14 cellular contexts compared by ENCODE assay signal in the genomic region with DNA sequence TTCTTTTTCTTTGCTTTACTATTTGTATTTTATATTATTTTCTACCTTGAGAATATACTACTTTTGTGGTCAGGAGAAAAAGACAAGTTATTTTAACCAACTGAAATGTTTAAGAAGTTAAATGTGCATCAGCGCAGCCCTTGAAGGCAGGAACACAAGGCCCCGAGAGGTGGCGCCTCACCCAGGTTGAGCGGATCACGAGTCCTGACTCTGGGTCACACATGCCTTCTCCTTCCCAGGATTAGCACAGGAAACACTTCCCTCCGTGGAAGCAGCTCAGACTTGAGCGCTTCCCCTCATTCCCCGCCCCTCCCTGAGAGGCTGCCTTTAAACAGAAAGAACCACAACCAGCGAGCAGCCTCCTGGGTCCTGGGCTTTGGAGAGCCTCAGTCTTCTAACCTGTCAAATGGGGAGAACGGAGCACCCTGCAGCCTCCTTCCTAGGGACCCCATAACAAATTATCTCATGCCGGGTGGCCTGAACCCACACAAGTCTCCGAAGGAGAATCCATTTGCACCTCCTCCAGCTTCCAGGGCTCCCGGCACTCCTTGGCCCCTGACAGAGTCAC.
A peak's percentile ranks its signal among the peaks of the same experiment; 100 is the strongest.
DNase-seq lines count a peak whose midpoint lies in the region; ATAC-seq, FAIRE-seq and TF ChIP-seq lines count a peak whose summit lies in the region.
"Had no signal": no experiment of that assay in that cellular context is flagged by ENCODE, and none has a peak within 500 bp of the region (broad histone marks: within the 10 kb centered on the region; RNA-seq: fewer than 3 reads in every experiment).

No MANE protein-coding gene starts in this region.

- no peak overlapping the region for H3K9ac ChIP-seq in SK-N-SH
- no peak overlapping the region for H3K9ac ChIP-seq in HCT116 (ENCODE audit: low read length)

- H3K9me3 ChIP-seq in SK-N-SH = no peaks in the 10 kb centered on the region
- H3K9me3 ChIP-seq in HCT116 (ENCODE audit: control insufficient read depth in 1 of 2, insufficient read depth in 1 of 2, low read depth in 1 of 2, low read length in 2 of 2) = no peaks in the 10 kb centered on the region; a peak in 1 of 4 replicates
- no peaks in the 10 kb centered on the region for H3K9me3 ChIP-seq in right lobe of liver
- H3K9me3 ChIP-seq: A549, gastrocnemius medialis, left lung had no signal

- H3K9me3 Mint-ChIP-seq in activated CD4-positive, alpha-beta T cell treated with anti-CD3 and anti-CD28 coated beads, Interleukin-2, amount 10 ng/mL, durations not matched to agents 7 days and 5 days = no peaks in the 10 kb centered on the region
- H3K9me3 Mint-ChIP-seq: activated naive CD4-positive, alpha-beta T cell treated with anti-CD3 and anti-CD28 coated beads, Interleukin-2, amount 50 U/mL, for 24 hours had no signal

- no peaks in the 10 kb centered on the region for H3K79me2 ChIP-seq in SK-N-SH (ENCODE audit: insufficient read depth)
- no peaks in the 10 kb centered on the region for H3K79me2 ChIP-seq in HCT116 (ENCODE audit: insufficient read depth, low read length)

- H3K27ac Mint-ChIP-seq in activated CD4-positive, alpha-beta T cell treated with anti-CD3 and anti-CD28 coated beads, Interleukin-2, amount 10 ng/mL, durations not matched to agents 7 days and 5 days = no peak overlapping the region

- no peaks in the 10 kb centered on the region for H3K4me1 Mint-ChIP-seq in activated CD4-positive, alpha-beta T cell treated with anti-CD3 and anti-CD28 coated beads, Interleukin-2, amount 10 ng/mL, durations not matched to agents 7 days and 5 days
- H3K4me1 Mint-ChIP-seq: activated naive CD4-positive, alpha-beta T cell treated with anti-CD3 and anti-CD28 coated beads, Interleukin-2, amount 50 U/mL, for 24 hours had no signal

- TF ChIP-seq CTCF in SK-N-SH (IDR thresholded peaks at IDR 0.05) (peak; percentile 17; the same call in 1 of the 2 replicates), HCT116 (IDR thresholded peaks at IDR 0.05 in 2 of 3, conservative IDR thresholded peaks at IDR 0.05 in 1 of 3; ENCODE audit: borderline replicate concordance in 1 of 3, insufficient read depth in 1 of 3, low read depth in 2 of 3, low read length in 2 of 3) (peak; percentile 15 to 37 (median 33); a peak in 4 of 6 replicates), WI38 (IDR thresholded peaks at IDR 0.05; ENCODE audit: low read depth, low read length) (peak; percentile 48; the same call in 1 of the 2 replicates), right lobe of liver (IDR thresholded peaks at IDR 0.05) (peak in 2 of 4 donors; percentile 11 to 16), coronary artery (IDR thresholded peaks at IDR 0.05) (no peak)

- no peak overlapping the region for H2AFZ ChIP-seq in SK-N-SH (ENCODE audit: low read depth)
- H2AFZ ChIP-seq in HCT116 (ENCODE audit: low read depth, low read length, poor library complexity, severe bottlenecking) = no peak overlapping the region

- 80% methylated on average over 13 of the region's 13 CpGs for WGBS in SK-N-SH (ENCODE audit: low lambda C conversion rate)
- 69% methylated on average over 10 of the region's 13 CpGs for WGBS in right lobe of liver (ENCODE audit: insufficient coverage, low coverage, low lambda C conversion rate, missing lambda C conversion rate)

- H3K4me1 ChIP-seq in SK-N-SH (ENCODE audit: control insufficient read depth in 1 of 2, insufficient read depth in 2 of 2, low read depth in 1 of 2, low read length in 1 of 2) (no peaks in the 10 kb centered on the region; a peak in 1 of 4 replicates), HCT116 (ENCODE audit: control insufficient read depth in 1 of 2, insufficient read depth in 2 of 2, low read length in 2 of 2) (peaks cover 0 to 3% of the 10 kb centered on the region in 2 experiments; a peak in 1 of 4 replicates), right lobe of liver (no peaks in the 10 kb centered on the region)
- H3K4me1 ChIP-seq: A549, gastrocnemius medialis, left lung had no signal

- no peak for TF ChIP-seq EP300 in SK-N-SH (IDR thresholded peaks at IDR 0.05; ENCODE audit: borderline replicate concordance in 1 of 2, low read depth in 1 of 2, low read length in 1 of 2)

- TF ChIP-seq RAD21 in SK-N-SH (IDR thresholded peaks at IDR 0.05; ENCODE audit: low read length) = no peak
- TF ChIP-seq RAD21 in HCT116 (IDR thresholded peaks at IDR 0.05; ENCODE audit: low read depth) = no peak; the same call in 1 of the 2 replicates

- BruUV-seq in HCT116 (replicated peaks; lab: Mats Ljungman, UMichigan) = no TSS peak

- H3K4me3 Mint-ChIP-seq in activated CD4-positive, alpha-beta T cell treated with anti-CD3 and anti-CD28 coated beads, Interleukin-2, amount 10 ng/mL, durations not matched to agents 7 days and 5 days = no peak overlapping the region
- H3K4me3 Mint-ChIP-seq: activated naive CD4-positive, alpha-beta T cell treated with anti-CD3 and anti-CD28 coated beads, Interleukin-2, amount 50 U/mL, for 24 hours had no signal

- H4K20me1 ChIP-seq in SK-N-SH (ENCODE audit: insufficient read depth) = no peaks in the 10 kb centered on the region
- no peaks in the 10 kb centered on the region for H4K20me1 ChIP-seq in HCT116 (ENCODE audit: insufficient read depth)

- peaks cover 2% of the 10 kb centered on the region for H3K27me3 Mint-ChIP-seq in activated CD4-positive, alpha-beta T cell treated with anti-CD3 and anti-CD28 coated beads, Interleukin-2, amount 10 ng/mL, durations not matched to agents 7 days and 5 days
- H3K27me3 Mint-ChIP-seq: activated naive CD4-positive, alpha-beta T cell treated with anti-CD3 and anti-CD28 coated beads, Interleukin-2, amount 50 U/mL, for 24 hours had no signal

- H3K4me2 ChIP-seq in SK-N-SH (no peak overlapping the region), HCT116 (ENCODE audit: low read length) (no peak overlapping the region)
- H3K4me2 ChIP-seq: A549 had no signal

- no peak for TF ChIP-seq POLR2A in HCT116 (IDR thresholded peaks at IDR 0.05; ENCODE audit: borderline replicate concordance, extremely low read depth, insufficient read depth, insufficient read length)
- no peak for TF ChIP-seq POLR2A in right lobe of liver (IDR thresholded peaks at IDR 0.05)
- no peak for TF ChIP-seq POLR2A in GM12892 (IDR thresholded peaks at IDR 0.05; ENCODE audit: low read depth, low read length)

- ATAC-seq in SK-N-SH treated with all-trans-retinoic acid at 6 μM for 48 hours (no peak), HCT116 (no peak), right lobe of liver (peak; percentile 46 to 67 (median 53))
- ATAC-seq: gastrocnemius medialis, left lung had no signal

- H3K27me3 ChIP-seq in SK-N-SH (ENCODE audit: insufficient read depth) (no peaks in the 10 kb centered on the region), HCT116 (ENCODE audit: insufficient read depth, low read length) (no peaks in the 10 kb centered on the region), right lobe of liver (no peaks in the 10 kb centered on the region)

- H3K9me2 ChIP-seq in SK-N-SH (no peaks in the 10 kb centered on the region), HCT116 (ENCODE audit: insufficient read depth) (no peaks in the 10 kb centered on the region)

- no peak overlapping the region for H3K4me3 ChIP-seq in SK-N-SH (ENCODE audit: low read depth in 2 of 2, low read length in 1 of 2)
- no peak overlapping the region for H3K4me3 ChIP-seq in HCT116 (replicated peaks in 1 of 2; ENCODE audit: low read depth in 1 of 2, low read length in 2 of 2)
- H3K4me3 ChIP-seq in WI38 (ENCODE audit: low read depth, low read length) = no peak overlapping the region
- H3K4me3 ChIP-seq in right lobe of liver = no peak overlapping the region
- no peak overlapping the region for H3K4me3 ChIP-seq in coronary artery
- H3K4me3 ChIP-seq: A549, gastrocnemius medialis, left lung had no signal

- H3K36me3 ChIP-seq in SK-N-SH (replicated peaks in 1 of 2; ENCODE audit: control insufficient read depth in 1 of 2, insufficient read depth in 2 of 2, low read length in 1 of 2) = no peaks in the 10 kb centered on the region
- H3K36me3 ChIP-seq in HCT116 (ENCODE audit: control insufficient read depth in 1 of 2, insufficient read depth in 2 of 2, low read length in 2 of 2) = no peaks in the 10 kb centered on the region
- H3K36me3 ChIP-seq in right lobe of liver = no peaks in the 10 kb centered on the region
- H3K36me3 ChIP-seq: gastrocnemius medialis, left lung had no signal

- POLR2A ChIA-PET in SK-N-SH (lab: Yijun Ruan, JAX) = no interaction called here
- POLR2A ChIA-PET in HCT116 (lab: Charles Lee) = no interaction called here
- POLR2A ChIA-PET in activated CD4-positive, alpha-beta T cell treated with anti-CD3 and anti-CD28 coated beads, Interleukin-2, amount 10 ng/mL, durations not matched to agents 7 days and 5 days (lab: Charles Lee) = no interaction called here

- no peak for FAIRE-seq in GM12892 (lab: Jason Lieb, UNC)
- FAIRE-seq: A549 had no signal

- DNase-seq in SK-N-SH (no peak), HCT116 (ENCODE audit: low read depth, low spot score) (no peak), right lobe of liver (no peak), GM12892 (ENCODE audit: insufficient read length) (no peak), coronary artery (ENCODE audit: low spot score) (no peak)
- DNase-seq in activated CD4-positive, alpha-beta T cell treated with anti-CD3 and anti-CD28 coated beads, Interleukin-2, amount 10 ng/mL, durations not matched to agents 7 days and 5 days = no peak
- DNase-seq: activated CD4-positive, alpha-beta T cell treated with anti-CD3 and anti-CD28 coated beads, Interleukin-2, amount 50 U/mL, for 1 hour; gastrocnemius medialis; occipital lobe had no signal

- CTCF ChIA-PET in SK-N-SH (lab: Yijun Ruan, JAX) = interaction anchor here (0.8 to 4.4 kb wide), 3 partner anchors 15 to 530 kb away, joined by 3 to 41 read pairs (median 4); no protein-coding TSS in a partner anchor
- CTCF ChIA-PET in HCT116 (lab: Charles Lee) = interaction anchor here (0.6 kb wide), 1 partner anchor 266 kb away, joined by 3 read pairs; no protein-coding TSS in a partner anchor
- CTCF ChIA-PET in activated CD4-positive, alpha-beta T cell treated with anti-CD3 and anti-CD28 coated beads, Interleukin-2, amount 10 ng/mL, durations not matched to agents 7 days and 5 days (lab: Charles Lee) = no interaction called here

- intact Hi-C loops in HCT116 (cut with micrococcal nuclease) = no loop called here
- intact Hi-C loops in right lobe of liver (cut with DNase I) = loop anchor here in 1 of 2 donors (10.0 kb wide), 1 partner anchor 537 kb away; no protein-coding TSS in a partner anchor

- RAD21 ChIA-PET in HCT116 (lab: Charles Lee; ENCODE audit: low non-redundant PET in 1 of 2, low total read pairs in 2 of 2, uncharacterized antibody in 2 of 2, unreplicated experiment in 2 of 2) = no interaction called here

- H3K36me3 Mint-ChIP-seq in activated CD4-positive, alpha-beta T cell treated with anti-CD3 and anti-CD28 coated beads, Interleukin-2, amount 10 ng/mL, durations not matched to agents 7 days and 5 days (ENCODE audit: low read depth) = no peaks in the 10 kb centered on the region
- H3K36me3 Mint-ChIP-seq: activated naive CD4-positive, alpha-beta T cell treated with anti-CD3 and anti-CD28 coated beads, Interleukin-2, amount 50 U/mL, for 24 hours had no signal

- H3K27ac ChIP-seq in SK-N-SH (ENCODE audit: low read depth in 2 of 2, low read length in 1 of 2) (no peak overlapping the region), HCT116 (ENCODE audit: low read depth, low read length) (no peak overlapping the region), right lobe of liver (no peak overlapping the region), coronary artery (no peak overlapping the region)
- H3K27ac ChIP-seq: A549, gastrocnemius medialis, left lung had no signal

- peaks cover 6% of the 10 kb centered on the region for H3F3A ChIP-seq in SK-N-SH (replicated peaks; ENCODE audit: insufficient read depth)

Comparison
In these comparisons a context has a peak if more than half of its experiments do, and no peak if none do; other contexts are left out.
1. ATAC-seq: peak in right lobe of liver (4 of 4); none in SK-N-SH treated with all-trans-retinoic acid at 6 μM for 48 hours (single experiment) and HCT116 (single experiment).